ENCODE assay signal across 11 cellular contexts in genomic region chr9:35904966-35905781, GRCh38. TPM values are rescaled to one million over a fixed set of nuclear protein-coding genes. Genes with fewer than 3 reads are reported as not detected.
DNase-seq lines count a peak whose midpoint lies in the region; ATAC-seq, FAIRE-seq and TF ChIP-seq lines count a peak whose summit lies in the region.
"Had no signal": no experiment of that assay in that cellular context is flagged by ENCODE, and none has a peak within 500 bp of the region (broad histone marks: within the 10 kb centered on the region; RNA-seq: fewer than 3 reads in every experiment).

No MANE protein-coding gene starts in this region.

- H4K20me1 ChIP-seq in endothelial cell of umbilical vein (replicated peaks; ENCODE audit: control insufficient read depth, extremely low read depth, insufficient read depth, low read length) = no peaks in the 10 kb centered on the region
- H4K20me1 ChIP-seq: BLaER1 treated with 17β-estradiol and CSF1 and Interleukin-3, amounts not matched to agents 10 nM and 100 nM had no signal

- ATAC-seq in stimulated activated naive CD8-positive, alpha-beta T cell treated with anti-CD3 and anti-CD28 coated beads, Interleukin-15, amount 100 ng/mL, for 72 hours = peak; percentile 22
- no peak for ATAC-seq in stimulated activated naive CD8-positive, alpha-beta T cell treated with anti-CD3 and anti-CD28 coated beads, Interleukin-15, Interleukin-2, amounts not matched to agents 100 U/mL and 50 U/mL, for 24 hours

- no peak for DNase-seq in stimulated activated naive CD8-positive, alpha-beta T cell treated with anti-CD3 and anti-CD28 coated beads, Interleukin-15, amount 100 ng/mL, for 72 hours
- DNase-seq in stimulated activated naive CD8-positive, alpha-beta T cell treated with anti-CD3 and anti-CD28 coated beads, Interleukin-15, Interleukin-2, amounts not matched to agents 100 U/mL and 50 U/mL, for 24 hours = no peak
- DNase-seq in endothelial cell of umbilical vein (ENCODE audit: low read depth, low spot score) = no peak
- DNase-seq in neuronal stem cell (ENCODE audit: low spot score) = no peak
- DNase-seq in activated naive CD8-positive, alpha-beta T cell treated with anti-CD3 and anti-CD28 coated beads for 36 hours = no peak
- DNase-seq in NCI-H187 treated with DMSO at 0.1 percent for 48 hours (lab: John Stamatoyannopoulos, UW) = no peak
- DNase-seq in SKM-1 treated with dmso at 0.1 percent for 144 hours (lab: John Stamatoyannopoulos, UW; ENCODE audit: unreplicated experiment) = no peak
- DNase-seq in 8988T = no peak
- DNase-seq: activated naive CD8-positive, alpha-beta T cell treated with anti-CD3 and anti-CD28 coated beads, Interleukin-2, amount 10 ng/mL, durations not matched to agents 7 days and 5 days had no signal

- H3K4me1 Mint-ChIP-seq in stimulated activated naive CD8-positive, alpha-beta T cell treated with anti-CD3 and anti-CD28 coated beads, Interleukin-15, amount 100 ng/mL, for 72 hours = peaks cover 54% of the 10 kb centered on the region
- peaks cover 28% of the 10 kb centered on the region for H3K4me1 Mint-ChIP-seq in activated naive CD8-positive, alpha-beta T cell treated with anti-CD3 and anti-CD28 coated beads for 36 hours

- TF ChIP-seq CTCF in endothelial cell of umbilical vein (IDR thresholded peaks at IDR 0.05; ENCODE audit: extremely low read depth in 1 of 2, insufficient read depth in 1 of 2, low read depth in 1 of 2, low read length in 2 of 2) = no peak

- dilution Hi-C loops in endothelial cell of umbilical vein (cut with MboI; ENCODE audit: extremely low pct_ligation_motif_present, low sequenced_read_pairs) = no loop called here

- no peak overlapping the region for H3K4me3 ChIP-seq in endothelial cell of umbilical vein (replicated peaks in 1 of 3; ENCODE audit: insufficient read depth in 1 of 3, low read depth in 1 of 3, low read length in 3 of 3)
- H3K4me3 ChIP-seq in neuronal stem cell (ENCODE audit: low read length in 2 of 2) = no peak overlapping the region
- H3K4me3 ChIP-seq: BLaER1 treated with 17β-estradiol and CSF1 and Interleukin-3, amounts not matched to agents 10 nM and 100 nM had no signal

- peaks cover 14% of the 10 kb centered on the region for H3K79me2 ChIP-seq in endothelial cell of umbilical vein (ENCODE audit: control insufficient read depth, insufficient read depth, low read length)

- H3K36me3 ChIP-seq in endothelial cell of umbilical vein (ENCODE audit: control insufficient read depth in 2 of 2, extremely low read depth in 1 of 2, insufficient read depth in 2 of 2, low read length in 2 of 2) = no peaks in the 10 kb centered on the region
- no peaks in the 10 kb centered on the region for H3K36me3 ChIP-seq in neuronal stem cell (replicated peaks in 1 of 2; ENCODE audit: control insufficient read depth in 2 of 2, insufficient read depth in 2 of 2, low read length in 2 of 2)
- H3K36me3 ChIP-seq: BLaER1 treated with 17β-estradiol and CSF1 and Interleukin-3, amounts not matched to agents 10 nM and 100 nM had no signal

- peaks cover 55% of the 10 kb centered on the region for H3K4me1 ChIP-seq in endothelial cell of umbilical vein (ENCODE audit: control insufficient read depth, extremely low read depth, insufficient read depth, low read length)
- peaks cover 23 to 50% of the 10 kb centered on the region in 2 donors for H3K4me1 ChIP-seq in neuronal stem cell (ENCODE audit: control insufficient read depth in 2 of 2, insufficient read depth in 1 of 2, low read depth in 1 of 2, low read length in 2 of 2)

- H3K27me3 Mint-ChIP-seq in stimulated activated naive CD8-positive, alpha-beta T cell treated with anti-CD3 and anti-CD28 coated beads, Interleukin-15, amount 100 ng/mL, for 72 hours = no peaks in the 10 kb centered on the region
- H3K27me3 Mint-ChIP-seq in activated naive CD8-positive, alpha-beta T cell treated with anti-CD3 and anti-CD28 coated beads for 36 hours = peaks cover 7% of the 10 kb centered on the region

- peak overlapping the region; percentile 88 for H2BK15ac ChIP-seq in neuronal stem cell (ENCODE audit: low read length)

- no peak overlapping the region for H2BK120ac ChIP-seq in neuronal stem cell (ENCODE audit: low read depth, low read length)

- peak; percentile 26 for FAIRE-seq in endothelial cell of umbilical vein (lab: Jason Lieb, UNC)

- peak overlapping the region; percentile 86 for H3K18ac ChIP-seq in neuronal stem cell (ENCODE audit: low read length)

- H2BK12ac ChIP-seq in neuronal stem cell (ENCODE audit: low read length) = peak overlapping the region; percentile 77

- H2BK5ac ChIP-seq in neuronal stem cell (ENCODE audit: low read length) = peak overlapping the region; percentile 40

- no peak overlapping the region for H3K4me3 Mint-ChIP-seq in stimulated activated naive CD8-positive, alpha-beta T cell treated with anti-CD3 and anti-CD28 coated beads, Interleukin-15, amount 100 ng/mL, for 72 hours
- H3K4me3 Mint-ChIP-seq in activated naive CD8-positive, alpha-beta T cell treated with anti-CD3 and anti-CD28 coated beads for 36 hours = no peak overlapping the region
- H3K4me3 Mint-ChIP-seq: activated naive CD8-positive, alpha-beta T cell treated with anti-CD3 and anti-CD28 coated beads, Interleukin-2, amount 10 ng/mL, durations not matched to agents 7 days and 5 days had no signal

- CTCF ChIA-PET in endothelial cell of umbilical vein (lab: Charles Lee) = interaction anchor here (0.6 to 6.0 kb wide), 10 partner anchors 10 to 177 kb away, joined by 3 to 103 read pairs (median 8); no protein-coding TSS in a partner anchor

- H3K9me1 ChIP-seq in endothelial cell of umbilical vein (replicated peaks; ENCODE audit: control insufficient read depth, extremely low read depth, insufficient read depth, low read length) = no peaks in the 10 kb centered on the region

- peak overlapping the region; percentile 95 for H2AK5ac ChIP-seq in neuronal stem cell (ENCODE audit: low read depth, low read length)

- intact Hi-C loops in endothelial cell of umbilical vein (cut with micrococcal nuclease) = loop anchor here (2.0 to 5.0 kb wide), 3 partner anchors 14 to 248 kb away; partner anchors contain the start of genes CCDC107 and RMRP

- no peak overlapping the region for H3K4me2 ChIP-seq in endothelial cell of umbilical vein (ENCODE audit: insufficient read depth, low read length)
- no peak overlapping the region for H3K4me2 ChIP-seq in neuronal stem cell (ENCODE audit: insufficient read depth, low read length, poor library complexity, severe bottlenecking)

- no TSS peak for BruUV-seq in endothelial cell of umbilical vein (replicated peaks; lab: Mats Ljungman, UMichigan)

- H3K36me3 Mint-ChIP-seq in activated naive CD8-positive, alpha-beta T cell treated with anti-CD3 and anti-CD28 coated beads for 36 hours = no peaks in the 10 kb centered on the region
- H3K36me3 Mint-ChIP-seq: activated naive CD8-positive, alpha-beta T cell treated with anti-CD3 and anti-CD28 coated beads, Interleukin-2, amount 10 ng/mL, durations not matched to agents 7 days and 5 days had no signal

- WGBS in neuronal stem cell (ENCODE audit: extremely low coverage in 2 of 2, insufficient read length in 2 of 2, insufficient replicate concordance in 1 of 2), 2 donors = no CpG with 5 or more reads among the region's 10 CpGs

- peak overlapping the region; percentile 17 for H3K23ac ChIP-seq in neuronal stem cell (ENCODE audit: low read depth, low read length, poor library complexity)

- no peak for TF ChIP-seq POLR2A in endothelial cell of umbilical vein (IDR thresholded peaks at IDR 0.05; ENCODE audit: low read depth, low read length)

- H3K14ac ChIP-seq in neuronal stem cell (ENCODE audit: low read length) = no peak overlapping the region

- H3K27ac ChIP-seq in endothelial cell of umbilical vein (ENCODE audit: insufficient read depth, low read depth, low read length) = peak overlapping the region; percentile 11
- no peak overlapping the region for H3K27ac ChIP-seq in neuronal stem cell (replicated peaks; ENCODE audit: low read length)
- H3K27ac ChIP-seq: BLaER1 treated with 17β-estradiol and CSF1 and Interleukin-3, amounts not matched to agents 10 nM and 100 nM had no signal

- no peaks in the 10 kb centered on the region for H3K79me1 ChIP-seq in neuronal stem cell (ENCODE audit: low read depth, low read length)

- H2AFZ ChIP-seq in endothelial cell of umbilical vein (ENCODE audit: low read depth, low read length) (peak overlapping the region; percentile 58), neuronal stem cell (ENCODE audit: low read length) (peak overlapping the region; percentile 54)

- peak overlapping the region; percentile 66 for H4K8ac ChIP-seq in neuronal stem cell (ENCODE audit: low read depth, low read length)

- POLR2A ChIA-PET in endothelial cell of umbilical vein (lab: Charles Lee) = interaction anchor here (0.6 to 1.0 kb wide), 2 partner anchors 11 to 55 kb away, joined by 3 to 6 read pairs; no protein-coding TSS in a partner anchor

- no peak overlapping the region for H4K91ac ChIP-seq in neuronal stem cell (ENCODE audit: low read depth, low read length, poor library complexity)

- no peaks in the 10 kb centered on the region for H3K27me3 ChIP-seq in endothelial cell of umbilical vein (ENCODE audit: control insufficient read depth in 2 of 2, insufficient read depth in 2 of 2, low read length in 2 of 2)
- peaks cover 0 to 2% (median 0%) of the 10 kb centered on the region in 3 experiments for H3K27me3 ChIP-seq in neuronal stem cell (ENCODE audit: control insufficient read depth in 3 of 3, insufficient read depth in 3 of 3, low read depth in 1 of 3, low read length in 3 of 3)
- H3K27me3 ChIP-seq: BLaER1 treated with 17β-estradiol and CSF1 and Interleukin-3, amounts not matched to agents 10 nM and 100 nM had no signal

- no peak overlapping the region for H3K4ac ChIP-seq in neuronal stem cell (ENCODE audit: low read length)

- H3K9me3 Mint-ChIP-seq in stimulated activated naive CD8-positive, alpha-beta T cell treated with anti-CD3 and anti-CD28 coated beads, Interleukin-15, amount 100 ng/mL, for 72 hours = no peaks in the 10 kb centered on the region
- no peaks in the 10 kb centered on the region for H3K9me3 Mint-ChIP-seq in activated naive CD8-positive, alpha-beta T cell treated with anti-CD3 and anti-CD28 coated beads for 36 hours
- H3K9me3 Mint-ChIP-seq: activated naive CD8-positive, alpha-beta T cell treated with anti-CD3 and anti-CD28 coated beads, Interleukin-2, amount 10 ng/mL, durations not matched to agents 7 days and 5 days had no signal

- H3K9me3 ChIP-seq in endothelial cell of umbilical vein (replicated peaks; ENCODE audit: control insufficient read depth, insufficient read depth, low read length) (no peaks in the 10 kb centered on the region), neuronal stem cell (replicated peaks in 1 of 2; ENCODE audit: control insufficient read depth in 2 of 2, insufficient read depth in 1 of 2, low read depth in 1 of 2, low read length in 2 of 2) (no peaks in the 10 kb centered on the region)
- H3K9me3 ChIP-seq: BLaER1 treated with 17β-estradiol and CSF1 and Interleukin-3, amounts not matched to agents 10 nM and 100 nM had no signal

- H3K27ac Mint-ChIP-seq in stimulated activated naive CD8-positive, alpha-beta T cell treated with anti-CD3 and anti-CD28 coated beads, Interleukin-15, amount 100 ng/mL, for 72 hours = no peak overlapping the region
- no peak overlapping the region for H3K27ac Mint-ChIP-seq in activated naive CD8-positive, alpha-beta T cell treated with anti-CD3 and anti-CD28 coated beads for 36 hours
- H3K27ac Mint-ChIP-seq: activated naive CD8-positive, alpha-beta T cell treated with anti-CD3 and anti-CD28 coated beads, Interleukin-2, amount 10 ng/mL, durations not matched to agents 7 days and 5 days had no signal

- H3K9ac ChIP-seq in endothelial cell of umbilical vein (replicated peaks; ENCODE audit: extremely low read depth, insufficient read depth, low read length) (no peak overlapping the region), neuronal stem cell (ENCODE audit: low read depth, low read length, poor library complexity) (no peak overlapping the region)
- H3K9ac ChIP-seq: BLaER1 treated with 17β-estradiol and CSF1 and Interleukin-3, amounts not matched to agents 10 nM and 100 nM had no signal

RNA-seq across cellular contexts. Expression of gene HRCT1, which starts 0.8 kb away (rescaled TPM):
- total RNA-seq in endothelial cell of umbilical vein = 1.2 and 5.2 TPM in 2 replicates
- 7.0 and 9.9 TPM in 2 replicates for polyA plus RNA-seq in endothelial cell of umbilical vein
- 6.2 and 7.1 TPM in 2 replicates for polyA plus RNA-seq in endothelial cell of umbilical vein (2011; cell fraction: cytosol; rRNA removed)
- polyA plus RNA-seq in endothelial cell of umbilical vein (2011; cell fraction: nucleus; rRNA removed) = 2.4 and 2.9 TPM in 2 replicates
- polyA plus RNA-seq in endothelial cell of umbilical vein (2012) = 3.2 and 3.4 TPM in 2 replicates
- 0.51 and 2.2 TPM in 2 replicates for polyA minus RNA-seq in endothelial cell of umbilical vein
- not detected for polyA minus RNA-seq in endothelial cell of umbilical vein (2011; cell fraction: cytosol; rRNA and poly(A)+ RNA removed)
- polyA minus RNA-seq in endothelial cell of umbilical vein (2011; cell fraction: nucleus; rRNA and poly(A)+ RNA removed) = 0.48 and 0.82 TPM in 2 replicates
- polyA plus RNA-seq in neuronal stem cell (2013, experiment 1 of 2) = 0.04 TPM
- polyA plus RNA-seq in neuronal stem cell (2013, experiment 2 of 2) = 0.08 TPM
- not detected for total RNA-seq in activated naive CD8-positive, alpha-beta T cell treated with anti-CD3 and anti-CD28 coated beads for 36 hours
- total RNA-seq: activated naive CD8-positive, alpha-beta T cell treated with anti-CD3 and anti-CD28 coated beads, Interleukin-2, amount 10 ng/mL, durations not matched to agents 7 days and 5 days; T-helper 1 cell treated with Interleukin-12 subunit alpha and Interleukin-12 subunit beta and Interleukin-4 antibody, amounts not matched to agents 30 ng/mL and 1 ng/mL, for 36 hours had no signal

RNA-seq across cellular contexts. Expression of gene SPAAR, which starts 4.1 kb away (rescaled TPM):
- total RNA-seq in endothelial cell of umbilical vein = 13.0 and 24.8 TPM in 2 replicates
- 20.8 and 23.0 TPM in 2 replicates for polyA plus RNA-seq in endothelial cell of umbilical vein
- polyA plus RNA-seq in endothelial cell of umbilical vein (2011; cell fraction: cytosol; rRNA removed) = 15.2 and 16.0 TPM in 2 replicates
- polyA plus RNA-seq in endothelial cell of umbilical vein (2011; cell fraction: nucleus; rRNA removed) = 10.6 and 11.8 TPM in 2 replicates
- 14.3 and 25.3 TPM in 2 replicates for polyA plus RNA-seq in endothelial cell of umbilical vein (2012)
- 19.9 and 21.2 TPM in 2 replicates for polyA minus RNA-seq in endothelial cell of umbilical vein
- polyA minus RNA-seq in endothelial cell of umbilical vein (2011; cell fraction: cytosol; rRNA and poly(A)+ RNA removed) = not detected
- 12.7 and 15.8 TPM in 2 replicates for polyA minus RNA-seq in endothelial cell of umbilical vein (2011; cell fraction: nucleus; rRNA and poly(A)+ RNA removed)
- polyA plus RNA-seq in neuronal stem cell (2013, experiment 1 of 2) = 0.11 TPM
- 0.15 TPM for polyA plus RNA-seq in neuronal stem cell (2013, experiment 2 of 2)
- not detected for total RNA-seq in activated naive CD8-positive, alpha-beta T cell treated with anti-CD3 and anti-CD28 coated beads for 36 hours
- total RNA-seq: activated naive CD8-positive, alpha-beta T cell treated with anti-CD3 and anti-CD28 coated beads, Interleukin-2, amount 10 ng/mL, durations not matched to agents 7 days and 5 days; T-helper 1 cell treated with Interleukin-12 subunit alpha and Interleukin-12 subunit beta and Interleukin-4 antibody, amounts not matched to agents 30 ng/mL and 1 ng/mL, for 36 hours had no signal

RNA-seq across cellular contexts. Expression of gene OR13J1, which starts 35.0 kb away (rescaled TPM):
- total RNA-seq in endothelial cell of umbilical vein = not detected in 2 replicates
- not detected in 2 replicates for polyA plus RNA-seq in endothelial cell of umbilical vein
- not detected in 2 replicates for polyA plus RNA-seq in endothelial cell of umbilical vein (2011; cell fraction: cytosol; rRNA removed)
- polyA plus RNA-seq in endothelial cell of umbilical vein (2011; cell fraction: nucleus; rRNA removed) = not detected in 2 replicates
- polyA plus RNA-seq in endothelial cell of umbilical vein (2012) = not detected in 2 replicates
- not detected in 2 replicates for polyA minus RNA-seq in endothelial cell of umbilical vein
- polyA minus RNA-seq in endothelial cell of umbilical vein (2011; cell fraction: cytosol; rRNA and poly(A)+ RNA removed) = not detected
- polyA minus RNA-seq in endothelial cell of umbilical vein (2011; cell fraction: nucleus; rRNA and poly(A)+ RNA removed) = not detected in 2 replicates
- polyA plus RNA-seq in neuronal stem cell (2013, experiment 1 of 2) = not detected
- not detected for polyA plus RNA-seq in neuronal stem cell (2013, experiment 2 of 2)
- total RNA-seq in activated naive CD8-positive, alpha-beta T cell treated with anti-CD3 and anti-CD28 coated beads for 36 hours = not detected
- total RNA-seq: activated naive CD8-positive, alpha-beta T cell treated with anti-CD3 and anti-CD28 coated beads, Interleukin-2, amount 10 ng/mL, durations not matched to agents 7 days and 5 days; T-helper 1 cell treated with Interleukin-12 subunit alpha and Interleukin-12 subunit beta and Interleukin-4 antibody, amounts not matched to agents 30 ng/mL and 1 ng/mL, for 36 hours had no signal

RNA-seq across cellular contexts. Expression of gene OR2S2, which starts 52.8 kb away (rescaled TPM):
- total RNA-seq in endothelial cell of umbilical vein = not detected in 2 replicates
- polyA plus RNA-seq in endothelial cell of umbilical vein = not detected in 2 replicates
- polyA plus RNA-seq in endothelial cell of umbilical vein (2011; cell fraction: cytosol; rRNA removed) = not detected in 2 replicates
- not detected in 2 replicates for polyA plus RNA-seq in endothelial cell of umbilical vein (2011; cell fraction: nucleus; rRNA removed)
- polyA plus RNA-seq in endothelial cell of umbilical vein (2012) = not detected in 2 replicates
- not detected in 2 replicates for polyA minus RNA-seq in endothelial cell of umbilical vein
- polyA minus RNA-seq in endothelial cell of umbilical vein (2011; cell fraction: cytosol; rRNA and poly(A)+ RNA removed) = not detected
- not detected in 2 replicates for polyA minus RNA-seq in endothelial cell of umbilical vein (2011; cell fraction: nucleus; rRNA and poly(A)+ RNA removed)
- not detected for polyA plus RNA-seq in neuronal stem cell (2013, experiment 1 of 2)
- polyA plus RNA-seq in neuronal stem cell (2013, experiment 2 of 2) = not detected
- total RNA-seq in activated naive CD8-positive, alpha-beta T cell treated with anti-CD3 and anti-CD28 coated beads for 36 hours = not detected
- total RNA-seq: activated naive CD8-positive, alpha-beta T cell treated with anti-CD3 and anti-CD28 coated beads, Interleukin-2, amount 10 ng/mL, durations not matched to agents 7 days and 5 days; T-helper 1 cell treated with Interleukin-12 subunit alpha and Interleukin-12 subunit beta and Interleukin-4 antibody, amounts not matched to agents 30 ng/mL and 1 ng/mL, for 36 hours had no signal

Comparison
In these comparisons a context has a peak if more than half of its experiments do, and no peak if none do; other contexts are left out.
1. RNA of gene SPAAR, which starts 4.1 kb away (total RNA-seq): 13.0 to 24.8 TPM in endothelial cell of umbilical vein; not detected in activated naive CD8-positive, alpha-beta T cell treated with anti-CD3 and anti-CD28 coated beads for 36 hours; every median in the first group is over 10 times any median in the second.